ENCODE assay signal across 29 cellular contexts in genomic region chr7:18004372-18004771, GRCh38. TPM values are rescaled to one million over a fixed set of nuclear protein-coding genes. Genes with fewer than 3 reads are reported as not detected.
"Had no signal": no experiment of that assay in that cellular context is flagged by ENCODE, and none has a peak within 500 bp of the region (broad histone marks: within the 10 kb centered on the region; RNA-seq: fewer than 3 reads in every experiment).

No MANE protein-coding gene starts in this region.

- H3K4me3 Mint-ChIP-seq: activated CD4-positive, alpha-beta T cell treated with anti-CD3 and anti-CD28 coated beads for 36 hours; activated naive CD8-positive, alpha-beta T cell treated with anti-CD3 and anti-CD28 coated beads for 36 hours; activated T-cell treated with anti-CD3 and anti-CD28 coated beads, Interleukin-2, amount 50 U/mL, for 4 hours; dendritic cell treated with granulocyte-macrophage colony-stimulating factor and Interleukin-4, amounts not matched to agents 40 ng/mL and 50 ng/mL, for 4 days; nephron had no signal

- H3K27me3 ChIP-seq: hepatocyte, neutrophil, sigmoid colon, upper lobe of left lung had no signal

- H3K9me3 ChIP-seq: neutrophil, upper lobe of left lung had no signal

- H3K9me3 Mint-ChIP-seq: activated naive CD8-positive, alpha-beta T cell treated with anti-CD3 and anti-CD28 coated beads for 36 hours; activated T-cell treated with anti-CD3 and anti-CD28 coated beads, Interleukin-2, amount 50 U/mL, for 4 hours had no signal

- H3K4me3 ChIP-seq: hepatocyte, left ventricle myocardium inferior, sigmoid colon, upper lobe of left lung had no signal

- H3K36me3 ChIP-seq: left ventricle myocardium inferior, neutrophil, sigmoid colon, upper lobe of left lung had no signal

- DNase-seq: activated CD4-positive, alpha-beta T cell treated with anti-CD3 and anti-CD28 coated beads for 36 hours; activated CD4-positive, alpha-beta T cell treated with anti-CD3 and anti-CD28 coated beads, Interleukin-2, amount 50 U/mL, for 48 hours; activated CD8-positive, alpha-beta memory T cell treated with anti-CD3 and anti-CD28 coated beads, Interleukin-2, amount 50 U/mL, for 48 hours; activated naive CD4-positive, alpha-beta T cell treated with Interleukin-2 at 50 U/mL for 16 hours; activated naive CD8-positive, alpha-beta T cell treated with anti-CD3 and anti-CD28 coated beads for 36 hours; activated T-cell treated with anti-CD3 and anti-CD28 coated beads, Interleukin-2, amount 50 U/mL, for 4 hours; amniotic stem cell; cerebellar nuclear complex; effector CD4-positive, alpha-beta T cell; foreskin keratinocyte; glutamatergic neuron; left ventricle myocardium inferior; sigmoid colon; stimulated activated CD4-positive, alpha-beta T cell treated with anti-CD3 and anti-CD28 coated beads, Interleukin-4, amount 100 ng/mL, for 24 hours; stimulated activated naive CD8-positive, alpha-beta T cell treated with anti-CD3 and anti-CD28 coated beads, Interleukin-15, Interleukin-2, amounts not matched to agents 100 U/mL and 50 U/mL, for 24 hours; T-helper 1 cell had no signal

- ATAC-seq: activated CD4-positive, alpha-beta T cell treated with anti-CD3 and anti-CD28 coated beads for 36 hours; activated T-cell treated with anti-CD3 and anti-CD28 coated beads, Interleukin-2, amount 50 U/mL, for 4 hours; foreskin keratinocyte; stimulated activated naive CD8-positive, alpha-beta T cell treated with anti-CD3 and anti-CD28 coated beads, Interleukin-15, Interleukin-2, amounts not matched to agents 100 U/mL and 50 U/mL, for 24 hours had no signal

- H3K27me3 Mint-ChIP-seq: dendritic cell treated with granulocyte-macrophage colony-stimulating factor and Interleukin-4, amounts not matched to agents 40 ng/mL and 50 ng/mL, for 4 days had no signal

- H3K27ac Mint-ChIP-seq: activated CD4-positive, alpha-beta T cell treated with anti-CD3 and anti-CD28 coated beads for 36 hours; activated naive CD8-positive, alpha-beta T cell treated with anti-CD3 and anti-CD28 coated beads for 36 hours; activated T-helper 2 cell treated with anti-CD3 and anti-CD28 coated beads, Interferon-gamma antibody, Interleukin-2, Interleukin-4, amounts not matched to agents 10 μg/mL and 5 μg/mL and 100 μg/mL, durations not matched to agents 14 hours and 24 hours and 36 hours; dendritic cell treated with granulocyte-macrophage colony-stimulating factor and Interleukin-4, amounts not matched to agents 40 ng/mL and 50 ng/mL, for 4 days; nephron had no signal

- H3K27ac ChIP-seq: foreskin keratinocyte, hepatocyte, left ventricle myocardium inferior, neutrophil, parathyroid adenoma, sigmoid colon, upper lobe of left lung had no signal

- H3K4me1 ChIP-seq: foreskin keratinocyte, left ventricle myocardium inferior, parathyroid adenoma, sigmoid colon, upper lobe of left lung had no signal

- H3K4me1 Mint-ChIP-seq: activated CD4-positive, alpha-beta T cell treated with anti-CD3 and anti-CD28 coated beads for 36 hours; activated naive CD8-positive, alpha-beta T cell treated with anti-CD3 and anti-CD28 coated beads for 36 hours; nephron had no signal

RNA-seq across cellular contexts. Expression of gene PRPS1L1, which starts 23.3 kb away (rescaled TPM):
- total RNA-seq: activated CD4-positive, alpha-beta T cell treated with anti-CD3 and anti-CD28 coated beads for 36 hours; activated CD8-positive, alpha-beta memory T cell treated with anti-CD3 and anti-CD28 coated beads for 36 hours; activated naive CD8-positive, alpha-beta T cell treated with anti-CD3 and anti-CD28 coated beads for 36 hours; activated T-cell treated with anti-CD3 and anti-CD28 coated beads, Interleukin-2, amount 50 U/mL, for 4 hours; activated T-helper 2 cell treated with anti-CD3 and anti-CD28 coated beads, Interferon-gamma antibody, Interleukin-2, Interleukin-4, amounts not matched to agents 10 μg/mL and 5 μg/mL and 100 μg/mL, durations not matched to agents 14 hours and 24 hours and 36 hours; epithelial cell of proximal tubule; fibroblast of lung; foreskin keratinocyte; hepatocyte; left ventricle myocardium inferior; lung microvascular endothelial cell; myocyte; sigmoid colon; subcutaneous adipose tissue; upper lobe of left lung had no signal
